ENCODE assay signal across 8 cellular contexts in the genomic region with DNA sequence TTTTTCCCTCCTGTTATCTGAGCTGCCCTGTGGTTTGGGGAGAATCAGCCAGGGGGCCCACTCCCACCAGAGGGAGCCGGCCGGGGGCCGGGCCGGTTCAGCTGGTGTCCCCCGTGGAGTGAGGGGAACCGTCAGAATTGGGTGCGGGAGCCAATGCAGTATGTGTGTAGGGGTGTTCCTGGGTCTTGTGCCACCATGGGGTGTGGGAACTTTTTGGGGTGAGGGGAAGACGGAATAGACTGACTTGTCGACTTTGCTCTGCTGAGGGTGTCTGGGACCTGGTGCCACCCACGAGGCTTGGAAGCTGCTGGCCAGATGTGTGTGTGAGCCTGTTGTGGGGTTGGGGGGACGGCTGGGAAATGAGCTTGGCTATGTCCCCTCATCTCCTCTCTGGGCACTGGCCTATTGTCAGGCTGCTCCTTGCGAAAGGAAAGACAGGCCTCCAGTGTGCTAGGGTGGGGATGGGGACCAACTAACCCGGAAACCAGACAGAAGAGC. TPM values are rescaled to one million over a fixed set of nuclear protein-coding genes. Genes with fewer than 3 reads are reported as not detected.
DNase-seq lines count a peak whose midpoint lies in the region; ATAC-seq and TF ChIP-seq lines count a peak whose summit lies in the region.

No MANE protein-coding gene starts in this region.

- H3K27ac Mint-ChIP-seq in progenitor cell of endocrine pancreas, result peak overlapping the region; percentile 81

- TF ChIP-seq EP300 in esophagus muscularis mucosa (IDR thresholded peaks at IDR 0.05), result no peak

- H3K9ac ChIP-seq in SK-N-MC (ENCODE audit: insufficient read length), result peak overlapping the region; percentile 76

- intact Hi-C loops in esophagus muscularis mucosa (cut with DNase I), result no loop called here

- H3K36me3 ChIP-seq in SK-N-MC (ENCODE audit: insufficient read depth, low read length) (no peaks in the 10 kb centered on the region), esophagus muscularis mucosa (no peaks in the 10 kb centered on the region)

- H3K9me3 Mint-ChIP-seq in progenitor cell of endocrine pancreas (ENCODE audit: low read depth), result no peaks in the 10 kb centered on the region

- H3K9me3 ChIP-seq in SK-N-MC (ENCODE audit: low read depth, low read length) (no peaks in the 10 kb centered on the region), esophagus muscularis mucosa (no peaks in the 10 kb centered on the region)

- DNase-seq in GM12864 (ENCODE audit: low read depth) (no peak), SK-N-MC (ENCODE audit: low read depth, low spot score) (no peak), esophagus muscularis mucosa (ENCODE audit: extremely low spot score) (no peak), progenitor cell of endocrine pancreas (ENCODE audit: low spot score, unreplicated experiment) (no peak), COLO829 (ENCODE audit: low spot score) (no peak), glomerular visceral epithelial cell (ENCODE audit: extremely low spot score) (no peak), substantia nigra (lab: John Stamatoyannopoulos, UW) (no peak)

- H3K27ac ChIP-seq in SK-N-MC (no peak overlapping the region), esophagus muscularis mucosa (replicated peaks in 1 of 4) (peak overlapping the region; percentile 94 to 98 (median 96)), substantia nigra (ENCODE audit: low read depth, low read length, poor library complexity, severe bottlenecking) (no peak overlapping the region)

- peaks cover 57% of the 10 kb centered on the region for H3K4me1 Mint-ChIP-seq in progenitor cell of endocrine pancreas (ENCODE audit: low read depth)

- TF ChIP-seq CTCF in GM12864 (IDR thresholded peaks at IDR 0.05; ENCODE audit: low read depth, low read length, missing control alignments) (no peak), esophagus muscularis mucosa (IDR thresholded peaks at IDR 0.05) (peak; percentile 19 to 42 (median 33)), progenitor cell of endocrine pancreas (IDR thresholded peaks at IDR 0.05; ENCODE audit: unreplicated experiment) (peak; percentile 18)

- WGBS in esophagus muscularis mucosa, result 4% methylated on average over 13 of the region's 13 CpGs

- H3K27me3 ChIP-seq in esophagus muscularis mucosa, result no peaks in the 10 kb centered on the region

- no peaks in the 10 kb centered on the region for H3K27me3 Mint-ChIP-seq in progenitor cell of endocrine pancreas

- peaks cover 92 to 95% (median 94%) of the 10 kb centered on the region in 4 donors for H3K4me1 ChIP-seq in esophagus muscularis mucosa

- H3K4me3 Mint-ChIP-seq in progenitor cell of endocrine pancreas (ENCODE audit: low read depth), result peak overlapping the region; percentile 86

- H3K36me3 Mint-ChIP-seq in progenitor cell of endocrine pancreas (ENCODE audit: insufficient read depth), result no peaks in the 10 kb centered on the region

- no peak for TF ChIP-seq POLR2A in esophagus muscularis mucosa (IDR thresholded peaks at IDR 0.05; ENCODE audit: low read depth)

- ATAC-seq in GM21447 (IDR thresholded peaks at IDR 0.05; ENCODE audit: unreplicated experiment), result no peak

- H3K4me3 ChIP-seq in GM12864 (ENCODE audit: low read depth, low read length) (peak overlapping the region; percentile 82), SK-N-MC (peak overlapping the region; percentile 96), esophagus muscularis mucosa (peak overlapping the region; percentile 90 to 99 (median 94))

RNA-seq across cellular contexts. Expression of a gene that starts 9.9 kb away (rescaled TPM):
- 10 to 100 TPM; 26.2 to 53.5 (median 52.2) TPM for total RNA-seq in esophagus muscularis mucosa
- 50.8 and 51.3 TPM in 2 replicates for total RNA-seq in progenitor cell of endocrine pancreas

RNA-seq across cellular contexts. Expression of a gene that starts 31.2 kb away (rescaled TPM):
- total RNA-seq in esophagus muscularis mucosa (under 1 TPM; 0.32 to 0.83 (median 0.44) TPM), progenitor cell of endocrine pancreas (35.7 and 38.5 TPM in 2 replicates)

RNA-seq across cellular contexts. Expression of a gene that starts 45.7 kb away (rescaled TPM):
- total RNA-seq in esophagus muscularis mucosa (under 1 TPM in 2 of 4 donors, not detected in 2; 0.40 to 0.50 TPM), progenitor cell of endocrine pancreas (not detected in 2 replicates)

Comparison
In these comparisons a context has a peak if more than half of its experiments do, and no peak if none do; other contexts are left out.
1. H3K27ac ChIP-seq: peak in esophagus muscularis mucosa (4 of 4); none in SK-N-MC (single experiment) and substantia nigra (single experiment).
2. RNA of a gene that starts 31.2 kb away (total RNA-seq): 35.7 to 38.5 TPM in progenitor cell of endocrine pancreas; 0.32 to 0.83 TPM in esophagus muscularis mucosa; every median in the first group is over 10 times any median in the second.
3. Peak in every context shown above with its lines, with median percentiles within 50 percentile points of each other: H3K4me3 ChIP-seq.